In genomic region chr14:89953602-89954001, GRCh38 we compare ENCODE assay signal across 1 cellular context.
TF ChIP-seq lines count a peak whose summit lies in the region.

No MANE protein-coding gene starts in this region.

TF ChIP-seq in GM12878, 131 proteins besides CTCF, POLR2A, EP300 and RAD21:
- TF ChIP-seq FOS (IDR thresholded peaks at IDR 0.05; ENCODE audit: borderline replicate concordance, extremely low read depth, insufficient read length): no peak
